Comparison of ENCODE assay signal across 35 cellular contexts in the genomic region with DNA sequence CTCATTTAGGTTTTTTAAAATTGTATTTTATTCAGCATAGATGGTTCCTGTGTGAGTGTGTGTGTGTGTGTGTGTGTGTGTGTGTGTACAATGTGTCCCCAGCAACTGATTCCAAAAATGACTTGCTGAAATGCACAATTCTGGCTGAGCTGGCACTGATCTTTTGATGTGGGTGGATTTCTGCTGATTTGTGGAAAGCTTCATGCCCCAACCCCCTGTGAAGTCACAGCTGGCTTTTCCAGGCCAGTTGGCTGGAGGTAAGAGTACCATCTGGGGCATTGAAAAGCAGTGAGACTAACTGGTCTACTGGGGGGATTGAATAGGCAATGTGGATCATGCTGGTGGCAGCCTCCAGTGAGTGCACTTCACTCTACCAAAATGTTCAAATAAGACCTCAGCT.
"Had no signal": no experiment of that assay in that cellular context is flagged by ENCODE, and none has a peak within 500 bp of the region (broad histone marks: within the 10 kb centered on the region; RNA-seq: fewer than 3 reads in every experiment).

No MANE protein-coding gene starts in this region.

- H3K27ac ChIP-seq: adrenal gland, ascending aorta, cardiac muscle cell, colonic mucosa, epithelial cell of prostate, esophagus squamous epithelium, neutrophil, pancreas, prostate gland, skin epidermis, thoracic aorta, uterus, VCaP had no signal

- H3K4me1 Mint-ChIP-seq: activated naive CD8-positive, alpha-beta T cell treated with anti-CD3 and anti-CD28 coated beads for 36 hours; brain; immature natural killer cell; naive B cell; nephron progenitor cell had no signal

- H3K27me3 ChIP-seq: adrenal gland, ascending aorta, cardiac muscle cell, colonic mucosa, esophagus squamous epithelium, neutrophil, pancreas, uterus had no signal

- DNase-seq: activated CD4-positive, alpha-beta T cell treated with anti-CD3 and anti-CD28 coated beads for 48 hours; activated CD4-positive, alpha-beta T cell treated with anti-CD3 and anti-CD28 coated beads, Interleukin-2, amount 50 U/mL, for 48 hours; activated CD8-positive, alpha-beta memory T cell treated with anti-CD3 and anti-CD28 coated beads for 24 hours; activated effector memory CD4-positive, alpha-beta T cell treated with Interleukin-2 at 50 U/mL for 16 hours; activated naive CD4-positive, alpha-beta T cell treated with Interleukin-2 at 50 U/mL for 16 hours; activated naive CD8-positive, alpha-beta T cell treated with anti-CD3 and anti-CD28 coated beads for 36 hours; adrenal gland; cerebellar nuclear complex; colonic mucosa; effector CD8-positive, alpha-beta T cell; esophagus squamous epithelium; immature natural killer cell; kidney; left colon; mammary epithelial cell; naive B cell; nephron progenitor cell; pancreas; retina; stimulated activated CD4-positive, alpha-beta T cell treated with anti-CD3 and anti-CD28 coated beads, Interleukin-12 subunit alpha, Interleukin-12 subunit beta, amount 100 ng/mL, for 4 hours; stimulated activated CD4-positive, alpha-beta T cell treated with anti-CD3 and anti-CD28 coated beads, Interleukin-4, amount 100 ng/mL, for 1 hour; stimulated activated naive CD8-positive, alpha-beta T cell treated with anti-CD3 and anti-CD28 coated beads, Interleukin-15, Interleukin-2, amounts not matched to agents 100 U/mL and 50 U/mL, for 24 hours; T-helper 9 cell; uterus had no signal

- H3K36me3 Mint-ChIP-seq: activated naive CD8-positive, alpha-beta T cell treated with anti-CD3 and anti-CD28 coated beads for 36 hours; brain; naive B cell; type B pancreatic cell had no signal

- H3K36me3 ChIP-seq: adrenal gland, ascending aorta, cardiac muscle cell, colonic mucosa, esophagus squamous epithelium, neutrophil, pancreas, prostate gland, thoracic aorta, uterus had no signal

- ATAC-seq: left colon; pancreas; sciatic nerve; stimulated activated naive CD8-positive, alpha-beta T cell treated with anti-CD3 and anti-CD28 coated beads, Interleukin-15, Interleukin-2, amounts not matched to agents 100 U/mL and 50 U/mL, for 24 hours had no signal

- H3K9me3 ChIP-seq: adrenal gland, ascending aorta, colonic mucosa, esophagus squamous epithelium, neutrophil, pancreas, prostate gland, thoracic aorta, uterus had no signal

- H3K27ac Mint-ChIP-seq: activated naive CD8-positive, alpha-beta T cell treated with anti-CD3 and anti-CD28 coated beads for 36 hours; brain; immature natural killer cell; naive B cell; nephron progenitor cell; type B pancreatic cell had no signal

- H3K9me3 Mint-ChIP-seq: activated naive CD8-positive, alpha-beta T cell treated with anti-CD3 and anti-CD28 coated beads for 36 hours; brain; nephron progenitor cell; type B pancreatic cell had no signal

- H3K27me3 Mint-ChIP-seq: activated naive CD8-positive, alpha-beta T cell treated with anti-CD3 and anti-CD28 coated beads for 36 hours; brain; naive B cell; type B pancreatic cell had no signal

- H3K4me1 ChIP-seq: adrenal gland, ascending aorta, colonic mucosa, esophagus squamous epithelium, pancreas, prostate gland, uterus had no signal

- H3K4me3 ChIP-seq: adrenal gland, ascending aorta, cardiac muscle cell, colonic mucosa, esophagus squamous epithelium, pancreas, prostate gland, skin epidermis, thoracic aorta, uterus had no signal

- H3K4me3 Mint-ChIP-seq: activated naive CD8-positive, alpha-beta T cell treated with anti-CD3 and anti-CD28 coated beads for 36 hours; brain; immature natural killer cell; naive B cell; nephron progenitor cell; type B pancreatic cell had no signal
